In genomic region chr4:781493-782216, GRCh38 we compare ENCODE assay signal across 1 cellular context.
TF ChIP-seq lines count a peak whose summit lies in the region.

No MANE protein-coding gene starts in this region.

TF ChIP-seq in K562, 482 proteins besides CTCF, POLR2A, EP300 and RAD21 (continued from another document and continues in another):
- TF ChIP-seq NFE2 (IDR thresholded peaks at IDR 0.05; ENCODE audit: low read depth) (no peak), PHF21A (IDR thresholded peaks at IDR 0.05; ENCODE audit: borderline replicate concordance, low read depth) (no peak), MAX (CRISPR knock-in tag; IDR thresholded peaks at IDR 0.05) (peak; percentile 76), DMBX1 (CRISPR knock-in tag; IDR thresholded peaks at IDR 0.05; ENCODE audit: borderline replicate concordance) (no peak), XRCC5 (IDR thresholded peaks at IDR 0.05; ENCODE audit: low read depth, low read length) (no peak), XRCC4 (IDR thresholded peaks at IDR 0.05; ENCODE audit: extremely low read depth, insufficient read depth, insufficient read length) (no peak), ZBTB17 (CRISPR knock-in tag; IDR thresholded peaks at IDR 0.05) (no peak), GABPB2 (CRISPR knock-in tag; conservative IDR thresholded peaks at IDR 0.05) (no peak), ATF3 (IDR thresholded peaks at IDR 0.05) (no peak), ATF3 (CRISPR knock-in tag; conservative IDR thresholded peaks at IDR 0.05) (no peak), HEY1 (CRISPR knock-in tag; IDR thresholded peaks at IDR 0.05; ENCODE audit: borderline replicate concordance) (no peak), ZNF324 (CRISPR knock-in tag; IDR thresholded peaks at IDR 0.05) (no peak), PHB2 (IDR thresholded peaks at IDR 0.05; ENCODE audit: low read depth) (no peak), IRF9 (tag; IDR thresholded peaks at IDR 0.05) (no peak), ZNF239 (CRISPR knock-in tag; IDR thresholded peaks at IDR 0.05) (no peak), ARID2 (IDR thresholded peaks at IDR 0.05) (no peak), ZNF175 (CRISPR knock-in tag; IDR thresholded peaks at IDR 0.05; ENCODE audit: low read depth) (no peak), ZC3H11A (IDR thresholded peaks at IDR 0.05; ENCODE audit: low read depth, low read length) (no peak), ZNF77 (CRISPR knock-in tag; IDR thresholded peaks at IDR 0.05) (no peak), PPARD (CRISPR knock-in tag; IDR thresholded peaks at IDR 0.05) (no peak), MITF (IDR thresholded peaks at IDR 0.05) (no peak), HMG20A (CRISPR knock-in tag; conservative IDR thresholded peaks at IDR 0.05) (no peak), ZNF146 (CRISPR knock-in tag; IDR thresholded peaks at IDR 0.05; ENCODE audit: unreplicated experiment) (no peak), JUND (IDR thresholded peaks at IDR 0.05; ENCODE audit: borderline replicate concordance, low read depth, low read length) (0 out of 2 replicates have a peak, but pooled peaks have one; percentile 1), JUND (tag; IDR thresholded peaks at IDR 0.05; ENCODE audit: borderline replicate concordance, low read depth, low read length) (no peak), ZNF79 (CRISPR knock-in tag; IDR thresholded peaks at IDR 0.05; ENCODE audit: low read depth) (no peak), GTF2E2 (tag; IDR thresholded peaks at IDR 0.05) (no peak), WHSC1 (IDR thresholded peaks at IDR 0.05; ENCODE audit: low read length) (no peak), ELF1 (tag; IDR thresholded peaks at IDR 0.05) (no peak), ZC3H4 (CRISPR knock-in tag; IDR thresholded peaks at IDR 0.05; ENCODE audit: borderline replicate concordance) (no peak; the same call in 1 of the 2 replicates), MTA1 (IDR thresholded peaks at IDR 0.05; ENCODE audit: borderline replicate concordance) (no peak), ZBTB34 (CRISPR knock-in tag; IDR thresholded peaks at IDR 0.05) (no peak), ZNF609 (CRISPR knock-in tag; IDR thresholded peaks at IDR 0.05; ENCODE audit: borderline replicate concordance) (0 out of 2 replicates have a peak, but pooled peaks have one; percentile 47), PHF20 (IDR thresholded peaks at IDR 0.05; ENCODE audit: partially characterized antibody) (peak; percentile 72), SREBF2 (CRISPR knock-in tag; IDR thresholded peaks at IDR 0.05) (no peak), TSHZ1 (CRISPR knock-in tag; IDR thresholded peaks at IDR 0.05) (no peak), ZNF699 (CRISPR knock-in tag; IDR thresholded peaks at IDR 0.05; ENCODE audit: insufficient replicate concordance) (no peak), E2F3 (CRISPR knock-in tag; IDR thresholded peaks at IDR 0.05) (no peak), ZNF277 (CRISPR knock-in tag; IDR thresholded peaks at IDR 0.05; ENCODE audit: borderline replicate concordance) (no peak), LEF1 (IDR thresholded peaks at IDR 0.05) (0 out of 2 replicates have a peak, but pooled peaks have one; percentile 9), PURB (CRISPR knock-in tag; IDR thresholded peaks at IDR 0.05; ENCODE audit: low read depth) (no peak), HMG20B (CRISPR knock-in tag; IDR thresholded peaks at IDR 0.05) (no peak), MEF2D (tag; conservative IDR thresholded peaks at IDR 0.05; ENCODE audit: low read depth) (no peak), L3MBTL2 (IDR thresholded peaks at IDR 0.05) (no peak; the same call in none of the 2 replicates), DPF2 (IDR thresholded peaks at IDR 0.05) (no peak), ZNF12 (CRISPR knock-in tag; IDR thresholded peaks at IDR 0.05) (0 out of 2 replicates have a peak, but pooled peaks have one; percentile 61), HDAC2 (IDR thresholded peaks at IDR 0.05) (no peak), GATAD2B (IDR thresholded peaks at IDR 0.05; ENCODE audit: borderline replicate concordance) (no peak), BRF1 (IDR thresholded peaks at IDR 0.05; ENCODE audit: borderline replicate concordance, extremely low read depth, insufficient read length) (no peak), TBP (optimal IDR thresholded peaks at IDR 0.05; ENCODE audit: low read depth, low read length) (peak; percentile 88), ATF4 (CRISPR knock-in tag; IDR thresholded peaks at IDR 0.05) (no peak), MECOM (CRISPR knock-in tag; IDR thresholded peaks at IDR 0.05) (no peak), EGR1 (conservative IDR thresholded peaks at IDR 0.05) (no peak), MBD2 (IDR thresholded peaks at IDR 0.05; ENCODE audit: borderline replicate concordance, low read depth) (peak; percentile 99), TRIM24 (IDR thresholded peaks at IDR 0.05) (peak in 1 of 2 experiments; percentile 42; a peak in 1 of 4 replicates), ZNF707 (CRISPR knock-in tag; conservative IDR thresholded peaks at IDR 0.05) (no peak), RFX1 (IDR thresholded peaks at IDR 0.05) (no peak), NR2C1 (IDR thresholded peaks at IDR 0.05) (no peak), NR2C1 (tag; IDR thresholded peaks at IDR 0.05) (no peak)
